Comparison of ENCODE assay signal across 2 cellular contexts in the genomic region with DNA sequence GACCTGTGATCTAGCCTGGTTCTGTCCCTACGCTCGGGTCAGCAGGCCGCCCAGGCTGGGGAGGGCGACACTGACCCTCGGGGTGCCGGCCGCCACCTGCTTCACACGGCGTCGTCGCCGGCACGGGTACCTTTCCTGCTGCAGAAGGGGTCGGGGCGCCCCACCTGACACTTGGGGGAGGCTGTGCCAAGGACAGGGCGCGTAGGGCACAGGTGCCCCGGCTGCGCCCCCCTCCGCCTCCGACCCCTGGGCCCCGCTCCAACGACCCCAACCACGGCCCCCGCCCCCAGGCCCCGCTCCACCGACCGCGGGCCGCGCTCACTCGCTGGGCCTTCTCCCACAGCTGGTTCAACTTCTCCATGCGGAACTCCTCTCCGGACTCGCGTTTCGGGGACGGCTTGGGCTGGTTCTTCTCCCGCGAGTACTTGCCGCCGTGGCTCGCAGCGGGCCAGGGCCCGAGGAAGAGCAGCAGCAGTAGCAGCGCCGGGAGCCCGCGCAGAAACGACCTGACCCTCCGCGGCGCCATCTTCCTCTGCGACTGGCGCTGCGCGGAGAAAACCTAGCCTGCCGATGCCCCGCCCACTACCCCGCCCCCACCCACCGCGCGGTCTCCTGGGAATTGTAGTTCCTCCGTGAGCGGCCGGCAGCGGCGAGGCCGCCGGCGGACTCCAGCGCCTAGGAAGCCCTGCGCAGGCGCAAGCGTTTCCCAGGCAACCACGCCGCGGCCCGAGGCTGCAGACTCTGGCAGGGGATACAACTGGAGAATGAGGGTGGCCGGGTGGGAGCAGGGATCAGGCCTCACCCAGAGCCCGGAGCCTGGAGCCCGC.
TF ChIP-seq lines count a peak whose summit lies in the region.

TSS of gene LRPAP1 (minus strand) at position 536 of the 827 bp plus-strand sequence. CDS start at position 526, 10 bp downstream.

TF ChIP-seq in HCT116, 20 proteins besides CTCF, POLR2A, EP300 and RAD21 (continued from another document):
- TF ChIP-seq REST (IDR thresholded peaks at IDR 0.05; ENCODE audit: low read depth) (no peak), CEBPB (IDR thresholded peaks at IDR 0.05; ENCODE audit: low read depth) (no peak), SIN3A (IDR thresholded peaks at IDR 0.05; ENCODE audit: low read depth) (peak; percentile 67), ZFX (IDR thresholded peaks at IDR 0.05) (peak; percentile 96; the same call in 1 of the 2 replicates), TCF7L2 (IDR thresholded peaks at IDR 0.05; ENCODE audit: borderline replicate concordance, extremely low read depth, insufficient read depth, insufficient read length) (no peak), EZH2phosphoT487 (IDR thresholded peaks at IDR 0.05; ENCODE audit: borderline replicate concordance) (no peak), YY1 (IDR thresholded peaks at IDR 0.05; ENCODE audit: extremely low read depth, insufficient replicate concordance, low read depth, low read length) (peak; percentile 94), ZNF274 (IDR thresholded peaks at IDR 0.05; ENCODE audit: low read depth, low read length) (no peak), EGR1 (IDR thresholded peaks at IDR 0.05; ENCODE audit: low read depth) (no peak), ELF1 (IDR thresholded peaks at IDR 0.05; ENCODE audit: borderline replicate concordance, low read depth) (no peak), JUND (IDR thresholded peaks at IDR 0.05) (no peak), SP1 (IDR thresholded peaks at IDR 0.05; ENCODE audit: low read depth) (no peak; the same call in 1 of the 2 replicates), SRF (IDR thresholded peaks at IDR 0.05; ENCODE audit: low read depth) (no peak)
- TF ChIP-seq, protein P1, sequence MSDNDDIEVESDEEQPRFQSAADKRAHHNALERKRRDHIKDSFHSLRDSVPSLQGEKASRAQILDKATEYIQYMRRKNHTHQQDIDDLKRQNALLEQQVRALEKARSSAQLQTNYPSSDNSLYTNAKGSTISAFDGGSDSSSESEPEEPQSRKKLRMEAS (IDR thresholded peaks at IDR 0.05) = no peak
- TF ChIP-seq, protein P2, sequence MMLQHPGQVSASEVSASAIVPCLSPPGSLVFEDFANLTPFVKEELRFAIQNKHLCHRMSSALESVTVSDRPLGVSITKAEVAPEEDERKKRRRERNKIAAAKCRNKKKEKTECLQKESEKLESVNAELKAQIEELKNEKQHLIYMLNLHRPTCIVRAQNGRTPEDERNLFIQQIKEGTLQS (IDR thresholded peaks at IDR 0.05) = no peak

TF ChIP-seq in SK-N-SH, 30 proteins besides CTCF, POLR2A, EP300 and RAD21 (continued from another document):
- TF ChIP-seq FOXJ3 (CRISPR knock-in tag; IDR thresholded peaks at IDR 0.05) (no peak), GABPA (IDR thresholded peaks at IDR 0.05; ENCODE audit: low read depth) (no peak), NFIC (IDR thresholded peaks at IDR 0.05; ENCODE audit: borderline replicate concordance) (no peak), RCOR1 (IDR thresholded peaks at IDR 0.05; ENCODE audit: low read length) (no peak), POLR2AphosphoS5 (IDR thresholded peaks at IDR 0.05; ENCODE audit: low read depth, low read length) (peak; percentile 97), REST (IDR thresholded peaks at IDR 0.05; ENCODE audit: low read depth, low read length) (0 out of 2 replicates have a peak, but pooled peaks have one; percentile 20), CHD2 (IDR thresholded peaks at IDR 0.05; ENCODE audit: low read length, partially characterized antibody) (peak; percentile 53), NRF1 (IDR thresholded peaks at IDR 0.05; ENCODE audit: low read depth, low read length) (peak; percentile 97)
TF ChIP-seq in SK-N-SH: peak in this region for 8.
